18 cellular contexts compared by ENCODE assay signal in genomic region chr5:128341056-128341455, GRCh38.
A peak's percentile ranks its signal among the peaks of the same experiment; 100 is the strongest.
DNase-seq lines count a peak whose midpoint lies in the region; ATAC-seq and TF ChIP-seq lines count a peak whose summit lies in the region.
"Had no signal": no experiment of that assay in that cellular context is flagged by ENCODE, and none has a peak within 500 bp of the region (broad histone marks: within the 10 kb centered on the region; RNA-seq: fewer than 3 reads in every experiment).

No MANE protein-coding gene starts in this region.

- no peaks in the 10 kb centered on the region for H3K79me1 ChIP-seq in mesenchymal stem cell (replicated peaks; ENCODE audit: low read length, poor library complexity, severe bottlenecking)

- H3K9ac ChIP-seq in mesenchymal stem cell (ENCODE audit: low read length) = no peak overlapping the region
- H3K9ac ChIP-seq: BLaER1 had no signal

- H3K27me3 ChIP-seq in mesenchymal stem cell (ENCODE audit: control insufficient read depth in 1 of 2, insufficient read depth in 1 of 2, low read length in 2 of 2) = no peaks in the 10 kb centered on the region
- H3K27me3 ChIP-seq: BLaER1, testis had no signal

- no peak overlapping the region for H3K4me2 ChIP-seq in mesenchymal stem cell (ENCODE audit: low read length, poor library complexity, severe bottlenecking)
- H3K4me2 ChIP-seq: BLaER1 had no signal

- H3K36me3 ChIP-seq in mesenchymal stem cell (ENCODE audit: control insufficient read depth in 1 of 2, insufficient read depth in 2 of 2, low read depth in 1 of 2, low read length in 2 of 2) = peaks cover 35 to 74% of the 10 kb centered on the region in 2 experiments
- H3K36me3 ChIP-seq: BLaER1 had no signal

- WGBS in mesenchymal stem cell = 93% methylated on average over 2 of the region's 3 CpGs

- no peak overlapping the region for H4K8ac ChIP-seq in mesenchymal stem cell (ENCODE audit: low read length)

- no peak overlapping the region for H3K18ac ChIP-seq in mesenchymal stem cell (ENCODE audit: low read depth in 1 of 2, low read length in 2 of 2)

- H3K4me1 ChIP-seq in mesenchymal stem cell (ENCODE audit: control insufficient read depth, insufficient read depth, low read depth, low read length) = no peaks in the 10 kb centered on the region
- H3K4me1 ChIP-seq: testis had no signal

- H2AFZ ChIP-seq in mesenchymal stem cell (ENCODE audit: low read depth, low read length) = no peak overlapping the region

- no peak for TF ChIP-seq CTCF in NB4 (IDR thresholded peaks at IDR 0.05; ENCODE audit: low read depth, low read length)

- no peak overlapping the region for H3K4ac ChIP-seq in mesenchymal stem cell (ENCODE audit: low read depth in 1 of 2, low read length in 2 of 2)

- no peak overlapping the region for H3K27ac ChIP-seq in mesenchymal stem cell (ENCODE audit: low read length, poor library complexity, severe bottlenecking)
- H3K27ac ChIP-seq: BLaER1, testis had no signal

- TF ChIP-seq POLR2A in NB4 (IDR thresholded peaks at IDR 0.05; ENCODE audit: extremely low read depth, insufficient read length) = no peak

- no peak overlapping the region for H2BK12ac ChIP-seq in mesenchymal stem cell (ENCODE audit: low read length in 2 of 2)

- H3K14ac ChIP-seq in mesenchymal stem cell (ENCODE audit: low read length in 2 of 2) = no peak overlapping the region

- DNase-seq in ELF-1 (ENCODE audit: low read depth, low spot score) = peak; percentile 9
- DNase-seq in NB4 (ENCODE audit: low read depth) = peak; percentile 74
- DNase-seq in fibroblast of gingiva (ENCODE audit: low read depth) = peak; percentile 75
- DNase-seq in mesenchymal stem cell = peak; percentile 46
- DNase-seq in stimulated activated CD4-positive, alpha-beta T cell treated with anti-CD3 and anti-CD28 coated beads, Interleukin-1b, Interleukin-23, amount 100 ng/mL, for 48 hours = no peak
- no peak for DNase-seq in activated CD4-positive, alpha-beta T cell treated with anti-CD3 and anti-CD28 coated beads, Interleukin-2, amount 50 U/mL, for 1 hour
- DNase-seq in head of caudate nucleus = no peak
- DNase-seq: activated B cell treated with CpG ODN at 0.5 μM for 24 hours; activated effector memory CD4-positive, alpha-beta T cell treated with anti-CD3 and anti-CD28 coated beads, Interleukin-2, amount 50 U/mL, for 16 hours; NCI-H1694; NCI-H510A treated with DMSO at 0.1 percent for 48 hours; retina; stimulated activated CD4-positive, alpha-beta T cell treated with anti-CD3 and anti-CD28 coated beads, Interleukin-2, amount 100 ng/mL, for 48 hours; stimulated activated CD8-positive, alpha-beta memory T cell treated with anti-CD3 and anti-CD28 coated beads, Interleukin-4, amount 100 ng/mL, for 48 hours; testis had no signal

- no peak overlapping the region for H2BK120ac ChIP-seq in mesenchymal stem cell (ENCODE audit: low read depth, low read length)

- H2BK15ac ChIP-seq in mesenchymal stem cell (ENCODE audit: low read depth, poor library complexity, severe bottlenecking) = peak overlapping the region; percentile 32

- H3K23ac ChIP-seq in mesenchymal stem cell (ENCODE audit: low read length in 2 of 2) = no peak overlapping the region

- H4K91ac ChIP-seq in mesenchymal stem cell (ENCODE audit: low read length) = no peak overlapping the region

- no peaks in the 10 kb centered on the region for H3K9me3 ChIP-seq in mesenchymal stem cell (ENCODE audit: control insufficient read depth, low read length)
- H3K9me3 ChIP-seq: BLaER1, testis had no signal

- no peak overlapping the region for H2BK5ac ChIP-seq in mesenchymal stem cell (ENCODE audit: low read depth, low read length, poor library complexity, severe bottlenecking)

- H3K4me3 ChIP-seq in NB4 (ENCODE audit: low read depth, low read length) (no peak overlapping the region), mesenchymal stem cell (ENCODE audit: insufficient read depth in 1 of 2, low read depth in 1 of 2, low read length in 2 of 2) (no peak overlapping the region)
- H3K4me3 ChIP-seq: BLaER1, testis had no signal

- no peak for ATAC-seq in HG02885 (IDR thresholded peaks at IDR 0.05; ENCODE audit: poor library complexity, unreplicated experiment)
- ATAC-seq: natural killer cell treated with Interleukin-12 subunit alpha and Interleukin-12 subunit beta and Interleukin-15 and Interleukin-18, amount 100 ng/mL, for 72 hours had no signal

- intact Hi-C loops in head of caudate nucleus (cut with DNase I) = no loop called here

- no peak overlapping the region for H2AK5ac ChIP-seq in mesenchymal stem cell (ENCODE audit: low read length, severe bottlenecking)

Comparison
In these comparisons a context has a peak if more than half of its experiments do, and no peak if none do; other contexts are left out.
1. DNase-seq: peak in ELF-1 (single experiment), NB4 (single experiment), fibroblast of gingiva (single experiment) and mesenchymal stem cell (single experiment); none in stimulated activated CD4-positive, alpha-beta T cell treated with anti-CD3 and anti-CD28 coated beads, Interleukin-1b, Interleukin-23, amount 100 ng/mL, for 48 hours (single experiment), activated CD4-positive, alpha-beta T cell treated with anti-CD3 and anti-CD28 coated beads, Interleukin-2, amount 50 U/mL, for 1 hour (single experiment) and head of caudate nucleus (0 of 42).